1 cellular context compared by ENCODE assay signal in the genomic region with DNA sequence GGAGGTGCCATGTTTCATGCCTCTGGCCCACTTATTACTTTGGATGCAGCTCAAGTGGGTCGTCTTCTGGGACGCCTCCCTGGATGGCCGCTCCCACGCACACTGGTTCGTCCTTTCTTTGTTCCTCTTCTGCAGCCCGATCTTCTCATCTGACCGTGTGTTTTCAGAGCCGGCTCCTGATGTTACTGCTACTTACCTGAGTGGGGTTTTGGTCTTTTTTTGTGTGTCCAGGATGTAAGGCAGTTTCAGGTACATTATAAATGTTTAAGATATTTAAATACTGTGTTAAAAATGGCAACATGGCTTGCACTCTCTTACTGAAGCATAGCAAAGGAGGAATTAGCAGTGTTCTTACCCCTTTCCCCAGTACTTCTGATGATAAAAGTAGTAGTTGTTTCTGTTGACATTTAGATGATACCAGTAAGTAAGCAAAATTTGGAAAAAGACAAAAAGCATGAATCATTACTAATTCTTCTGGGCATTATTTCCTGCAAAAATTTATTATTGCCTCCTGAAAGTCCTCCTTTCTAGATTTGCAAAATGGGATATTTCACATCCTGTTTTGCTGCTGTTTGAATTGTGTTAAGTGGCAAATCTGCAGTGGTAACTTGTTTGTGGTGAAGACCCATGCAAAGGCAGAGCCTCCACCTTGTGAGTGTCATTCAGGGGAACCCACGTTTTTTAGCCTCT.
TF ChIP-seq lines count a peak whose summit lies in the region.

No MANE protein-coding gene starts in this region.

TF ChIP-seq in GM12878, 131 proteins besides CTCF, POLR2A, EP300 and RAD21 (continued from another document and continues in another):
- TF ChIP-seq, protein P1, sequence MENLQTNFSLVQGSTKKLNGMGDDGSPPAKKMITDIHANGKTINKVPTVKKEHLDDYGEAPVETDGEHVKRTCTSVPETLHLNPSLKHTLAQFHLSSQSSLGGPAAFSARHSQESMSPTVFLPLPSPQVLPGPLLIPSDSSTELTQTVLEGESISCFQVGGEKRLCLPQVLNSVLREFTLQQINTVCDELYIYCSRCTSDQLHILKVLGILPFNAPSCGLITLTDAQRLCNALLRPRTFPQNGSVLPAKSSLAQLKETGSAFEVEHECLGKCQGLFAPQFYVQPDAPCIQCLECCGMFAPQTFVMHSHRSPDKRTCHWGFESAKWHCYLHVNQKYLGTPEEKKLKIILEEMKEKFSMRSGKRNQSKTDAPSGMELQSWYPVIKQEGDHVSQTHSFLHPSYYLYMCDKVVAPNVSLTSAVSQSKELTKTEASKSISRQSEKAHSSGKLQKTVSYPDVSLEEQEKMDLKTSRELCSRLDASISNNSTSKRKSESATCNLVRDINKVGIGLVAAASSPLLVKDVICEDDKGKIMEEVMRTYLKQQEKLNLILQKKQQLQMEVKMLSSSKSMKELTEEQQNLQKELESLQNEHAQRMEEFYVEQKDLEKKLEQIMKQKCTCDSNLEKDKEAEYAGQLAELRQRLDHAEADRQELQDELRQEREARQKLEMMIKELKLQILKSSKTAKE (IDR thresholded peaks at IDR 0.05; ENCODE audit: low read depth, poor library complexity, severe bottlenecking) = no peak
- TF ChIP-seq, protein P2, sequence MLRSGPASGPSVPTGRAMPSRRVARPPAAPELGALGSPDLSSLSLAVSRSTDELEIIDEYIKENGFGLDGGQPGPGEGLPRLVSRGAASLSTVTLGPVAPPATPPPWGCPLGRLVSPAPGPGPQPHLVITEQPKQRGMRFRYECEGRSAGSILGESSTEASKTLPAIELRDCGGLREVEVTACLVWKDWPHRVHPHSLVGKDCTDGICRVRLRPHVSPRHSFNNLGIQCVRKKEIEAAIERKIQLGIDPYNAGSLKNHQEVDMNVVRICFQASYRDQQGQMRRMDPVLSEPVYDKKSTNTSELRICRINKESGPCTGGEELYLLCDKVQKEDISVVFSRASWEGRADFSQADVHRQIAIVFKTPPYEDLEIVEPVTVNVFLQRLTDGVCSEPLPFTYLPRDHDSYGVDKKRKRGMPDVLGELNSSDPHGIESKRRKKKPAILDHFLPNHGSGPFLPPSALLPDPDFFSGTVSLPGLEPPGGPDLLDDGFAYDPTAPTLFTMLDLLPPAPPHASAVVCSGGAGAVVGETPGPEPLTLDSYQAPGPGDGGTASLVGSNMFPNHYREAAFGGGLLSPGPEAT (IDR thresholded peaks at IDR 0.05; ENCODE audit: low read depth) = peak; percentile 50; the same call in 1 of the 2 replicates
- TF ChIP-seq STAT1 (conservative IDR thresholded peaks at IDR 0.05) (no peak), NRF1 (conservative IDR thresholded peaks at IDR 0.05; ENCODE audit: low read depth, low read length) (no peak), PML (IDR thresholded peaks at IDR 0.05; ENCODE audit: low read length) (0 out of 2 replicates have a peak, but pooled peaks have one; percentile 39), ESRRA (IDR thresholded peaks at IDR 0.05; ENCODE audit: low read length) (no peak), IKZF2 (IDR thresholded peaks at IDR 0.05) (peak; percentile 58 to 70; a peak in 2 of 4 replicates), IKZF1 (conservative IDR thresholded peaks at IDR 0.05) (0 out of 2 replicates have a peak, but pooled peaks have one; percentile 27), BCL11A (IDR thresholded peaks at IDR 0.05; ENCODE audit: low read depth, low read length) (no peak), RELA (IDR thresholded peaks at IDR 0.05; ENCODE audit: borderline replicate concordance, partially characterized antibody) (no peak), NFIC (IDR thresholded peaks at IDR 0.05; ENCODE audit: low read depth, low read length) (peak; percentile 78), ZNF384 (IDR thresholded peaks at IDR 0.05; ENCODE audit: borderline replicate concordance, low read depth, low read length) (no peak), MEF2A (IDR thresholded peaks at IDR 0.05; ENCODE audit: insufficient read depth, low read depth, low read length) (0 out of 2 replicates have a peak, but pooled peaks have one; percentile 34), SUZ12 (IDR thresholded peaks at IDR 0.05; ENCODE audit: unreplicated experiment) (no peak), NR2F1 (conservative IDR thresholded peaks at IDR 0.05) (no peak), EED (IDR thresholded peaks at IDR 0.05; ENCODE audit: low read depth) (peak; percentile 67), HDGF (IDR thresholded peaks at IDR 0.05) (no peak), STAT3 (IDR thresholded peaks at IDR 0.05; ENCODE audit: low read depth, low read length) (no peak), BHLHE40 (IDR thresholded peaks at IDR 0.05; ENCODE audit: borderline replicate concordance in 1 of 2, low read depth in 2 of 2, low read length in 1 of 2) (no peak), POU2F2 (IDR thresholded peaks at IDR 0.05; ENCODE audit: borderline replicate concordance, low read depth, low read length) (0 out of 3 replicates have a peak, but pooled peaks have one; percentile 44), CBX5 (IDR thresholded peaks at IDR 0.05; ENCODE audit: low read depth) (0 out of 2 replicates have a peak, but pooled peaks have one; percentile 13), CREM (IDR thresholded peaks at IDR 0.05; ENCODE audit: low read depth) (peak; percentile 31; the same call in 1 of the 2 replicates), WRNIP1 (IDR thresholded peaks at IDR 0.05; ENCODE audit: borderline replicate concordance, low read depth, low read length) (no peak), SPI1 (IDR thresholded peaks at IDR 0.05; ENCODE audit: borderline replicate concordance, insufficient read depth, low read depth, low read length) (peak; percentile 76), CHD1 (IDR thresholded peaks at IDR 0.05; ENCODE audit: low read depth, low read length) (no peak), PAX5 (IDR thresholded peaks at IDR 0.05; ENCODE audit: borderline replicate concordance, low read depth, low read length) (no peak), SIN3A (IDR thresholded peaks at IDR 0.05; ENCODE audit: low read depth, low read length) (no peak), NR2C1 (IDR thresholded peaks at IDR 0.05) (no peak), SIX5 (IDR thresholded peaks at IDR 0.05; ENCODE audit: low read depth, low read length, severe bottlenecking) (no peak), MTA3 (IDR thresholded peaks at IDR 0.05; ENCODE audit: borderline replicate concordance, low read length) (peak; percentile 83; the same call in 1 of the 2 replicates)
- TF ChIP-seq, protein P3, sequence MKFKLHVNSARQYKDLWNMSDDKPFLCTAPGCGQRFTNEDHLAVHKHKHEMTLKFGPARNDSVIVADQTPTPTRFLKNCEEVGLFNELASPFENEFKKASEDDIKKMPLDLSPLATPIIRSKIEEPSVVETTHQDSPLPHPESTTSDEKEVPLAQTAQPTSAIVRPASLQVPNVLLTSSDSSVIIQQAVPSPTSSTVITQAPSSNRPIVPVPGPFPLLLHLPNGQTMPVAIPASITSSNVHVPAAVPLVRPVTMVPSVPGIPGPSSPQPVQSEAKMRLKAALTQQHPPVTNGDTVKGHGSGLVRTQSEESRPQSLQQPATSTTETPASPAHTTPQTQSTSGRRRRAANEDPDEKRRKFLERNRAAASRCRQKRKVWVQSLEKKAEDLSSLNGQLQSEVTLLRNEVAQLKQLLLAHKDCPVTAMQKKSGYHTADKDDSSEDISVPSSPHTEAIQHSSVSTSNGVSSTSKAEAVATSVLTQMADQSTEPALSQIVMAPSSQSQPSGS (IDR thresholded peaks at IDR 0.05; ENCODE audit: low read length) = peak; percentile 67
- TF ChIP-seq, protein P4, sequence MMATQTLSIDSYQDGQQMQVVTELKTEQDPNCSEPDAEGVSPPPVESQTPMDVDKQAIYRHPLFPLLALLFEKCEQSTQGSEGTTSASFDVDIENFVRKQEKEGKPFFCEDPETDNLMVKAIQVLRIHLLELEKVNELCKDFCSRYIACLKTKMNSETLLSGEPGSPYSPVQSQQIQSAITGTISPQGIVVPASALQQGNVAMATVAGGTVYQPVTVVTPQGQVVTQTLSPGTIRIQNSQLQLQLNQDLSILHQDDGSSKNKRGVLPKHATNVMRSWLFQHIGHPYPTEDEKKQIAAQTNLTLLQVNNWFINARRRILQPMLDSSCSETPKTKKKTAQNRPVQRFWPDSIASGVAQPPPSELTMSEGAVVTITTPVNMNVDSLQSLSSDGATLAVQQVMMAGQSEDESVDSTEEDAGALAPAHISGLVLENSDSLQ (IDR thresholded peaks at IDR 0.05) = peak; percentile 38; the same call in 1 of the 2 replicates
- TF ChIP-seq, protein P5, sequence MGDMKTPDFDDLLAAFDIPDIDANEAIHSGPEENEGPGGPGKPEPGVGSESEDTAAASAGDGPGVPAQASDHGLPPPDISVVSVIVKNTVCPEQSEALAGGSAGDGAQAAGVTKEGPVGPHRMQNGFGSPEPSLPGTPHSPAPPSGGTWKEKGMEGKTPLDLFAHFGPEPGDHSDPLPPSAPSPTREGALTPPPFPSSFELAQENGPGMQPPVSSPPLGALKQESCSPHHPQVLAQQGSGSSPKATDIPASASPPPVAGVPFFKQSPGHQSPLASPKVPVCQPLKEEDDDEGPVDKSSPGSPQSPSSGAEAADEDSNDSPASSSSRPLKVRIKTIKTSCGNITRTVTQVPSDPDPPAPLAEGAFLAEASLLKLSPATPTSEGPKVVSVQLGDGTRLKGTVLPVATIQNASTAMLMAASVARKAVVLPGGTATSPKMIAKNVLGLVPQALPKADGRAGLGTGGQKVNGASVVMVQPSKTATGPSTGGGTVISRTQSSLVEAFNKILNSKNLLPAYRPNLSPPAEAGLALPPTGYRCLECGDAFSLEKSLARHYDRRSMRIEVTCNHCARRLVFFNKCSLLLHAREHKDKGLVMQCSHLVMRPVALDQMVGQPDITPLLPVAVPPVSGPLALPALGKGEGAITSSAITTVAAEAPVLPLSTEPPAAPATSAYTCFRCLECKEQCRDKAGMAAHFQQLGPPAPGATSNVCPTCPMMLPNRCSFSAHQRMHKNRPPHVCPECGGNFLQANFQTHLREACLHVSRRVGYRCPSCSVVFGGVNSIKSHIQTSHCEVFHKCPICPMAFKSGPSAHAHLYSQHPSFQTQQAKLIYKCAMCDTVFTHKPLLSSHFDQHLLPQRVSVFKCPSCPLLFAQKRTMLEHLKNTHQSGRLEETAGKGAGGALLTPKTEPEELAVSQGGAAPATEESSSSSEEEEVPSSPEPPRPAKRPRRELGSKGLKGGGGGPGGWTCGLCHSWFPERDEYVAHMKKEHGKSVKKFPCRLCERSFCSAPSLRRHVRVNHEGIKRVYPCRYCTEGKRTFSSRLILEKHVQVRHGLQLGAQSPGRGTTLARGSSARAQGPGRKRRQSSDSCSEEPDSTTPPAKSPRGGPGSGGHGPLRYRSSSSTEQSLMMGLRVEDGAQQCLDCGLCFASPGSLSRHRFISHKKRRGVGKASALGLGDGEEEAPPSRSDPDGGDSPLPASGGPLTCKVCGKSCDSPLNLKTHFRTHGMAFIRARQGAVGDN (IDR thresholded peaks at IDR 0.05) = no peak
- TF ChIP-seq, protein P6, sequence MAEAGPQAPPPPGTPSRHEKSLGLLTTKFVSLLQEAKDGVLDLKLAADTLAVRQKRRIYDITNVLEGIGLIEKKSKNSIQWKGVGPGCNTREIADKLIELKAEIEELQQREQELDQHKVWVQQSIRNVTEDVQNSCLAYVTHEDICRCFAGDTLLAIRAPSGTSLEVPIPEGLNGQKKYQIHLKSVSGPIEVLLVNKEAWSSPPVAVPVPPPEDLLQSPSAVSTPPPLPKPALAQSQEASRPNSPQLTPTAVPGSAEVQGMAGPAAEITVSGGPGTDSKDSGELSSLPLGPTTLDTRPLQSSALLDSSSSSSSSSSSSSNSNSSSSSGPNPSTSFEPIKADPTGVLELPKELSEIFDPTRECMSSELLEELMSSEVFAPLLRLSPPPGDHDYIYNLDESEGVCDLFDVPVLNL (IDR thresholded peaks at IDR 0.05; ENCODE audit: low read depth, low read length) = no peak
- TF ChIP-seq, protein P7, sequence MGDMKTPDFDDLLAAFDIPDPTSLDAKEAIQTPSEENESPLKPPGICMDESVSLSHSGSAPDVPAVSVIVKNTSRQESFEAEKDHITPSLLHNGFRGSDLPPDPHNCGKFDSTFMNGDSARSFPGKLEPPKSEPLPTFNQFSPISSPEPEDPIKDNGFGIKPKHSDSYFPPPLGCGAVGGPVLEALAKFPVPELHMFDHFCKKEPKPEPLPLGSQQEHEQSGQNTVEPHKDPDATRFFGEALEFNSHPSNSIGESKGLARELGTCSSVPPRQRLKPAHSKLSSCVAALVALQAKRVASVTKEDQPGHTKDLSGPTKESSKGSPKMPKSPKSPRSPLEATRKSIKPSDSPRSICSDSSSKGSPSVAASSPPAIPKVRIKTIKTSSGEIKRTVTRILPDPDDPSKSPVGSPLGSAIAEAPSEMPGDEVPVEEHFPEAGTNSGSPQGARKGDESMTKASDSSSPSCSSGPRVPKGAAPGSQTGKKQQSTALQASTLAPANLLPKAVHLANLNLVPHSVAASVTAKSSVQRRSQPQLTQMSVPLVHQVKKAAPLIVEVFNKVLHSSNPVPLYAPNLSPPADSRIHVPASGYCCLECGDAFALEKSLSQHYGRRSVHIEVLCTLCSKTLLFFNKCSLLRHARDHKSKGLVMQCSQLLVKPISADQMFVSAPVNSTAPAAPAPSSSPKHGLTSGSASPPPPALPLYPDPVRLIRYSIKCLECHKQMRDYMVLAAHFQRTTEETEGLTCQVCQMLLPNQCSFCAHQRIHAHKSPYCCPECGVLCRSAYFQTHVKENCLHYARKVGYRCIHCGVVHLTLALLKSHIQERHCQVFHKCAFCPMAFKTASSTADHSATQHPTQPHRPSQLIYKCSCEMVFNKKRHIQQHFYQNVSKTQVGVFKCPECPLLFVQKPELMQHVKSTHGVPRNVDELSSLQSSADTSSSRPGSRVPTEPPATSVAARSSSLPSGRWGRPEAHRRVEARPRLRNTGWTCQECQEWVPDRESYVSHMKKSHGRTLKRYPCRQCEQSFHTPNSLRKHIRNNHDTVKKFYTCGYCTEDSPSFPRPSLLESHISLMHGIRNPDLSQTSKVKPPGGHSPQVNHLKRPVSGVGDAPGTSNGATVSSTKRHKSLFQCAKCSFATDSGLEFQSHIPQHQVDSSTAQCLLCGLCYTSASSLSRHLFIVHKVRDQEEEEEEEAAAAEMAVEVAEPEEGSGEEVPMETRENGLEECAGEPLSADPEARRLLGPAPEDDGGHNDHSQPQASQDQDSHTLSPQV (IDR thresholded peaks at IDR 0.05) = no peak
- TF ChIP-seq, protein P8, sequence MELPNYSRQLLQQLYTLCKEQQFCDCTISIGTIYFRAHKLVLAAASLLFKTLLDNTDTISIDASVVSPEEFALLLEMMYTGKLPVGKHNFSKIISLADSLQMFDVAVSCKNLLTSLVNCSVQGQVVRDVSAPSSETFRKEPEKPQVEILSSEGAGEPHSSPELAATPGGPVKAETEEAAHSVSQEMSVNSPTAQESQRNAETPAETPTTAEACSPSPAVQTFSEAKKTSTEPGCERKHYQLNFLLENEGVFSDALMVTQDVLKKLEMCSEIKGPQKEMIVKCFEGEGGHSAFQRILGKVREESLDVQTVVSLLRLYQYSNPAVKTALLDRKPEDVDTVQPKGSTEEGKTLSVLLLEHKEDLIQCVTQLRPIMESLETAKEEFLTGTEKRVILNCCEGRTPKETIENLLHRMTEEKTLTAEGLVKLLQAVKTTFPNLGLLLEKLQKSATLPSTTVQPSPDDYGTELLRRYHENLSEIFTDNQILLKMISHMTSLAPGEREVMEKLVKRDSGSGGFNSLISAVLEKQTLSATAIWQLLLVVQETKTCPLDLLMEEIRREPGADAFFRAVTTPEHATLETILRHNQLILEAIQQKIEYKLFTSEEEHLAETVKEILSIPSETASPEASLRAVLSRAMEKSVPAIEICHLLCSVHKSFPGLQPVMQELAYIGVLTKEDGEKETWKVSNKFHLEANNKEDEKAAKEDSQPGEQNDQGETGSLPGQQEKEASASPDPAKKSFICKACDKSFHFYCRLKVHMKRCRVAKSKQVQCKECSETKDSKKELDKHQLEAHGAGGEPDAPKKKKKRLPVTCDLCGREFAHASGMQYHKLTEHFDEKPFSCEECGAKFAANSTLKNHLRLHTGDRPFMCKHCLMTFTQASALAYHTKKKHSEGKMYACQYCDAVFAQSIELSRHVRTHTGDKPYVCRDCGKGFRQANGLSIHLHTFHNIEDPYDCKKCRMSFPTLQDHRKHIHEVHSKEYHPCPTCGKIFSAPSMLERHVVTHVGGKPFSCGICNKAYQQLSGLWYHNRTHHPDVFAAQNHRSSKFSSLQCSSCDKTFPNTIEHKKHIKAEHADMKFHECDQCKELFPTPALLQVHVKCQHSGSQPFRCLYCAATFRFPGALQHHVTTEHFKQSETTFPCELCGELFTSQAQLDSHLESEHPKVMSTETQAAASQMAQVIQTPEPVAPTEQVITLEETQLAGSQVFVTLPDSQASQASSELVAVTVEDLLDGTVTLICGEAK (IDR thresholded peaks at IDR 0.05; ENCODE audit: borderline replicate concordance) = no peak
